Comparison of ENCODE assay signal across 25 cellular contexts in genomic region chr12:4744709-4745108, GRCh38. TPM values are rescaled to one million over a fixed set of nuclear protein-coding genes. Genes with fewer than 3 reads are reported as not detected.
A peak's percentile ranks its signal among the peaks of the same experiment; 100 is the strongest.
DNase-seq lines count a peak whose midpoint lies in the region; ATAC-seq, FAIRE-seq and TF ChIP-seq lines count a peak whose summit lies in the region.
"Had no signal": no experiment of that assay in that cellular context is flagged by ENCODE, and none has a peak within 500 bp of the region (broad histone marks: within the 10 kb centered on the region; RNA-seq: fewer than 3 reads in every experiment).

No MANE protein-coding gene starts in this region.

- DNase-seq in left ventricle myocardium inferior (no peak), Right ventricle myocardium inferior (ENCODE audit: missing footprints) (no peak), A549 (ENCODE audit: low read depth in 1 of 2, low spot score in 1 of 2) (no peak), PC-9 (no peak)
- DNase-seq in stimulated activated CD4-positive, alpha-beta T cell treated with anti-CD3 and anti-CD28 coated beads, Interleukin-4, amount 100 ng/mL, for 1 hour: no peak
- DNase-seq: ACHN; AML-193; Caco-2; Calu3; CD4-positive, alpha-beta T cell; CD8-positive, alpha-beta T cell; DMS79 treated with DMSO at 0.1 percent for 48 hours; GF-D8 had no signal

- peaks cover 9% of the 10 kb centered on the region for H3K4me1 ChIP-seq in left ventricle myocardium inferior
- no peaks in the 10 kb centered on the region for H3K4me1 ChIP-seq in A549
- no peaks in the 10 kb centered on the region for H3K4me1 ChIP-seq in PC-9 (replicated peaks; ENCODE audit: insufficient read depth)
- H3K4me1 ChIP-seq: BLaER1 treated with 17β-estradiol and CSF1 and Interleukin-3, amounts not matched to agents 10 nM and 100 nM; Caco-2 had no signal

- TF ChIP-seq POLR2A in A549 (IDR thresholded peaks at IDR 0.05; ENCODE audit: low read length): no peak

- H3K27ac ChIP-seq in left ventricle myocardium inferior (replicated peaks) (peak overlapping the region; percentile 65), A549 (no peak overlapping the region), PC-9 (no peak overlapping the region)
- H3K27ac ChIP-seq: 22Rv1; BLaER1 treated with 17β-estradiol and CSF1 and Interleukin-3, amounts not matched to agents 10 nM and 100 nM; C4-2B had no signal

- no peak for TF ChIP-seq EP300 in A549 (IDR thresholded peaks at IDR 0.05)

- ATAC-seq in Right ventricle myocardium inferior (no peak), A549 (no peak), GM21526 (IDR thresholded peaks at IDR 0.05; ENCODE audit: low FRiP score, unreplicated experiment) (no peak)
- ATAC-seq: CD8-positive, alpha-beta T cell had no signal

- TF ChIP-seq CTCF in left ventricle myocardium inferior (IDR thresholded peaks at IDR 0.05; ENCODE audit: borderline replicate concordance): no peak
- TF ChIP-seq CTCF in A549 (IDR thresholded peaks at IDR 0.05): no peak
- TF ChIP-seq CTCF in PC-9 (conservative IDR thresholded peaks at IDR 0.05): no peak

- H4K20me1 ChIP-seq in PC-9 (ENCODE audit: insufficient read depth): peaks cover 4% of the 10 kb centered on the region; the same call in 1 of the 2 replicates
- H4K20me1 ChIP-seq: BLaER1 treated with 17β-estradiol and CSF1 and Interleukin-3, amounts not matched to agents 10 nM and 100 nM had no signal

- intact Hi-C loops in left ventricle myocardium inferior (cut with micrococcal nuclease): no loop called here
- intact Hi-C loops in Right ventricle myocardium inferior (cut with DNase I): no loop called here
- intact Hi-C loops in PC-9 (cut with micrococcal nuclease; ENCODE audit: unreplicated experiment): no loop called here

- H3K36me3 ChIP-seq in left ventricle myocardium inferior (no peaks in the 10 kb centered on the region), PC-9 (ENCODE audit: low read depth) (no peaks in the 10 kb centered on the region)
- H3K36me3 ChIP-seq: BLaER1 treated with 17β-estradiol and CSF1 and Interleukin-3, amounts not matched to agents 10 nM and 100 nM had no signal

- 0 out of 2 replicates have a peak overlapping the region, but pooled peaks have one; percentile 26 for H2AFZ ChIP-seq in PC-9

- TF ChIP-seq RAD21 in A549 (conservative IDR thresholded peaks at IDR 0.05 in 1 of 2, IDR thresholded peaks at IDR 0.05 in 1 of 2): no peak

- FAIRE-seq in A549 (lab: Jason Lieb, UNC): no peak
- FAIRE-seq: D721Med, G401.6, GM12891, GM19239 had no signal

- CTCF ChIA-PET in A549 (lab: Yijun Ruan, JAX) (no interaction called here), PC-9 (lab: Charles Lee) (no interaction called here)

- H3K9me2 ChIP-seq in PC-9 (ENCODE audit: insufficient read depth): no peaks in the 10 kb centered on the region; the same call in 1 of the 2 replicates

- BruUV-seq in PC-9 (replicated peaks; lab: Mats Ljungman, UMichigan): no TSS peak

- H3K27me3 ChIP-seq in left ventricle myocardium inferior (ENCODE audit: low read depth): no peaks in the 10 kb centered on the region
- H3K27me3 ChIP-seq in PC-9 (ENCODE audit: insufficient read depth, low read depth): peaks cover 72% of the 10 kb centered on the region
- H3K27me3 ChIP-seq: BLaER1 treated with 17β-estradiol and CSF1 and Interleukin-3, amounts not matched to agents 10 nM and 100 nM had no signal

- H3F3A ChIP-seq in PC-9 (ENCODE audit: insufficient read depth, low read depth): no peaks in the 10 kb centered on the region

- H3K4me3 ChIP-seq in left ventricle myocardium inferior (no peak overlapping the region), A549 (no peak overlapping the region), PC-9 (no peak overlapping the region)
- H3K4me3 ChIP-seq: BLaER1 treated with 17β-estradiol and CSF1 and Interleukin-3, amounts not matched to agents 10 nM and 100 nM had no signal

- no peak overlapping the region for H3K4me2 ChIP-seq in A549
- H3K4me2 ChIP-seq in PC-9: no peak overlapping the region
- H3K4me2 ChIP-seq: BLaER1 treated with 17β-estradiol and CSF1 and Interleukin-3, amounts not matched to agents 10 nM and 100 nM had no signal

- peaks cover 13% of the 10 kb centered on the region for H3K9me3 ChIP-seq in left ventricle myocardium inferior (replicated peaks)
- no peaks in the 10 kb centered on the region for H3K9me3 ChIP-seq in A549
- no peaks in the 10 kb centered on the region for H3K9me3 ChIP-seq in PC-9 (ENCODE audit: insufficient read depth, low read depth)
- H3K9me3 ChIP-seq: Caco-2 had no signal

- POLR2A ChIA-PET in A549 (lab: Yijun Ruan, JAX) (no interaction called here), PC-9 (lab: Charles Lee; ENCODE audit: unreplicated experiment) (no interaction called here)

- no peaks in the 10 kb centered on the region for H3K79me2 ChIP-seq in PC-9 (ENCODE audit: low read depth)

TF ChIP-seq in A549, 52 proteins besides CTCF, POLR2A, EP300 and RAD21:
- TF ChIP-seq CBX2 (IDR thresholded peaks at IDR 0.05; ENCODE audit: borderline replicate concordance, low read depth): no peak
- TF ChIP-seq MAFK (IDR thresholded peaks at IDR 0.05; ENCODE audit: partially characterized antibody): peak; percentile 72

RNA-seq across cellular contexts. Expression of gene GALNT8, which starts 24.5 kb away (rescaled TPM):
- 1.5 TPM for total RNA-seq in left ventricle myocardium inferior
- total RNA-seq in Right ventricle myocardium inferior: 2.7 TPM
- polyA plus RNA-seq in A549 (2011; rRNA removed): not detected in 2 replicates
- polyA plus RNA-seq in A549 (2012; cell fraction: cytosol; rRNA removed): not detected in 2 replicates
- polyA plus RNA-seq in A549 (2012; cell fraction: nucleus; rRNA removed): not detected in 2 replicates
- polyA plus RNA-seq in A549 (2017; fragmentation: RNase III; extraction: RNeasy Plus Mini Kit Qiagen cat#74134 plus additional on column Dnase treatment): not detected in 3 replicates
- polyA minus RNA-seq in A549 (2011; rRNA and poly(A)+ RNA removed): not detected in 2 replicates
- not detected in 2 replicates for total RNA-seq in PC-9 (2021)
- total RNA-seq: A172, A673, Caco-2, Calu3 had no signal
- polyA plus RNA-seq: AG04450, BJ had no signal
